ENCODE assay signal across 32 cellular contexts in the genomic region with DNA sequence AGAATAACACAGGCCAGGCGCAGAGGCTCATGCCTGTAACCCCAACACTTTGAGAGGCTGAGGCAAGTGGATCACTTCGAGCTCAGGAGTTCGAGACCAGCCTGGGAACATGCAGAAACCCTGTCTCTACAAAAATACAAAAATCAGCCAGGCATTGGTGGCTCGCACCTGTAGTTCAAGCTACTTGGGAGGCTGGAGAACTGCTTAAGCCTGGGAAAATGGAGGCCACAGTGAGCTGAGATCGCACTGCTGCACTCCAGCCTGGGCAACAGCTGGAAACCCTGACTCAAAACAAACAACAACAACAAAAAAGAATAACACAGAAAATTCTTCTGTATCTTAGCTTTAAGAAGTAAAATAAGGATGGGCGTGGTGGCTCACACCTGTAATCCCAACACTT.
"Had no signal": no experiment of that assay in that cellular context is flagged by ENCODE, and none has a peak within 500 bp of the region (broad histone marks: within the 10 kb centered on the region; RNA-seq: fewer than 3 reads in every experiment).

No MANE protein-coding gene starts in this region.

- DNase-seq: activated B cell treated with CpG ODN at 0.5 μM for 24 hours; activated CD4-positive, alpha-beta memory T cell treated with anti-CD3 and anti-CD28 coated beads for 36 hours; activated CD4-positive, alpha-beta T cell treated with anti-CD3 and anti-CD28 coated beads for 4 hours; activated CD4-positive, alpha-beta T cell treated with anti-CD3 and anti-CD28 coated beads, Interleukin-2, amount 10 ng/mL, durations not matched to agents 24 days and 14 days; activated CD4-positive, alpha-beta T cell treated with anti-CD3 and anti-CD28 coated beads, Interleukin-2, amount 50 U/mL, for 1 hour; activated CD4-positive, alpha-beta T cell treated with anti-CD3 and anti-CD28 coated beads, Interleukin-2, amount 50 U/mL, for 4 hours; activated CD4-positive, CD25-positive, alpha-beta regulatory T cell treated with anti-CD3 and anti-CD28 coated beads, Interleukin-2, amount 50 U/mL, for 72 hours; activated CD8-positive, alpha-beta memory T cell treated with anti-CD3 and anti-CD28 coated beads, Interleukin-2, amount 50 U/mL, for 4 hours; activated CD8-positive, alpha-beta T cell treated with anti-CD3 and anti-CD28 coated beads for 36 hours; activated effector memory CD4-positive, alpha-beta T cell treated with anti-CD3 and anti-CD28 coated beads, Interleukin-2, amount 50 U/mL, for 16 hours; activated gamma-delta T cell treated with Interleukin-2 at 50 U/mL for 16 hours; activated naive CD4-positive, alpha-beta T cell; activated naive CD4-positive, alpha-beta T cell treated with anti-CD3 and anti-CD28 coated beads for 36 hours; activated naive CD4-positive, alpha-beta T cell treated with anti-CD3 and anti-CD28 coated beads, Interleukin-2, amount 50 U/mL, for 16 hours; activated naive CD8-positive, alpha-beta T cell treated with anti-CD3 and anti-CD28 coated beads for 36 hours; activated T-cell treated with anti-CD3 and anti-CD28 coated beads for 4 hours; activated T-cell treated with anti-CD3 and anti-CD28 coated beads, Interleukin-2, amount 50 U/mL, for 1 hour; activated T-cell treated with anti-CD3 and anti-CD28 coated beads, Interleukin-2, amount 50 U/mL, for 4 hours; activated T-cell treated with anti-CD3 and anti-CD28 coated beads, Interleukin-2, amount 50 U/mL, for 72 hours; adrenal gland; amniotic stem cell; aorta; body of pancreas; brain microvascular endothelial cell; central memory CD4-positive, alpha-beta T cell; T-helper 1 cell; T-helper 2 cell; T-helper 9 cell had no signal

- H3K27ac ChIP-seq: adrenal gland, body of pancreas, brain microvascular endothelial cell, breast epithelium, VCaP had no signal

- H3K27me3 ChIP-seq: adrenal gland, body of pancreas, brain microvascular endothelial cell, breast epithelium had no signal

- H3K9me3 ChIP-seq: adrenal gland, body of pancreas, breast epithelium had no signal

- H3K4me3 ChIP-seq: adrenal gland, body of pancreas, breast epithelium had no signal

- H3K4me1 ChIP-seq: adrenal gland, body of pancreas, breast epithelium had no signal

- H3K36me3 ChIP-seq: adrenal gland, brain microvascular endothelial cell, breast epithelium had no signal

- ATAC-seq: activated CD8-positive, alpha-beta T cell treated with anti-CD3 and anti-CD28 coated beads for 36 hours; activated naive CD4-positive, alpha-beta T cell treated with anti-CD3 and anti-CD28 coated beads, Interleukin-2, amount 50 U/mL, for 72 hours; activated T-cell treated with anti-CD3 and anti-CD28 coated beads, Interleukin-2, amount 50 U/mL, for 4 hours; activated T-cell treated with anti-CD3 and anti-CD28 coated beads, Interleukin-2, amount 50 U/mL, for 72 hours; activated T-helper 17 cell treated with anti-CD3 and anti-CD28 coated beads, Interleukin-2, amount 50 U/mL, for 72 hours; body of pancreas had no signal
